In the genomic region with DNA sequence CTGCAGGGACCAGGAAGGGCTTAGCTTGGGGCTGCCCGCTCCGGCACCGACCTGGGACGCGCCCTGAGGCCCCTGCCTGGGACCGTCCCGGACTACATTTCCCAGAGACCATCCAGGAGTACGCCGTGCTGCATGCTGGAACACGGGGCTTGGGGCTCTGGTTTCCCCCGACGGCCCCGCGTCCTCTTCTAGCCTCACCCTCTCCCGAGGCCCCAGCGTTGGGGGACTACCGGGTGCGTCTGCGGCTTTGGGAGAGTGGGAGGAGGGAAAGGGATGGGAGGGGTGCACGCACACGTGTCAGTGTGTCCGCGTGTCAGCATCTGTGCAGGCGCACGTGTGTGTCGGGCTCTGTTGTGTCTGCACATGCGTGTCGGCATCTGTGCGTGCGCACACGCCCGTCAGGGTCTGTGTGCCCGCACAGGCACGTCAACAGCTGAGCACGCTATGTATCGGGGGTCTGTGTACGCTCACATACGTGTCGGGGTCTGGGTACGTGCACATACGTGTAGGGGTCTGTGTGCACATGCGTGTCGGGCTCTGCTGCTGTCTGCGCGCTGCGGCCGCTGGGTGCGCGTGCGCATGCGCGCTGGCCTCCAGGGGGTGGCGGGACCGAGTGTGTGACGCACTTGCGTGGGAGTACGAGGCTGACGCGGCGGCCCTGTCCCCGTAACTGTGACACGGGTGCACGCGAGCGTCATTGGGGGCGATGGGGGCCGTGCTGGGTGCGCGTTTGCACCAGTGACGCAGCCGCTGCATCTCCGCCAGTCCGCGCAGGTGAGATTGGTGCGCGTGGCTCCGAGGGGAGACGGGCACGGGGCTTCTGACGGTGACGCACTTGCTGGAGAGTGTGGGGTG, we compare ENCODE assay signal across 1 cellular context.
TF ChIP-seq lines count a peak whose summit lies in the region.

TSS of gene ZNF331 (plus strand) at position 623 of the 855 bp plus-strand sequence. CDS start 31,232 bp downstream, outside the sequence.

TF ChIP-seq in HepG2, 621 proteins besides CTCF, POLR2A, EP300 and RAD21 (continued from another document and continues in another):
- TF ChIP-seq ZBTB40 (IDR thresholded peaks at IDR 0.05), result no peak
- TF ChIP-seq ZBTB40 (CRISPR knock-in tag; IDR thresholded peaks at IDR 0.05), result peak; percentile 41; the same call in 1 of the 2 replicates
- TF ChIP-seq SOX6 (IDR thresholded peaks at IDR 0.05), result no peak
- no peak; the same call in 1 of the 2 replicates for TF ChIP-seq SOX6 (CRISPR knock-in tag; IDR thresholded peaks at IDR 0.05)
- TF ChIP-seq ZNF879 (CRISPR knock-in tag; IDR thresholded peaks at IDR 0.05), result peak; percentile 93
- TF ChIP-seq, protein P1, sequence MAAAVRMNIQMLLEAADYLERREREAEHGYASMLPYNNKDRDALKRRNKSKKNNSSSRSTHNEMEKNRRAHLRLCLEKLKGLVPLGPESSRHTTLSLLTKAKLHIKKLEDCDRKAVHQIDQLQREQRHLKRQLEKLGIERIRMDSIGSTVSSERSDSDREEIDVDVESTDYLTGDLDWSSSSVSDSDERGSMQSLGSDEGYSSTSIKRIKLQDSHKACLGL (CRISPR knock-in tag; IDR thresholded peaks at IDR 0.05), result peak; percentile 78; the same call in 1 of the 2 replicates
- TF ChIP-seq, protein P2, sequence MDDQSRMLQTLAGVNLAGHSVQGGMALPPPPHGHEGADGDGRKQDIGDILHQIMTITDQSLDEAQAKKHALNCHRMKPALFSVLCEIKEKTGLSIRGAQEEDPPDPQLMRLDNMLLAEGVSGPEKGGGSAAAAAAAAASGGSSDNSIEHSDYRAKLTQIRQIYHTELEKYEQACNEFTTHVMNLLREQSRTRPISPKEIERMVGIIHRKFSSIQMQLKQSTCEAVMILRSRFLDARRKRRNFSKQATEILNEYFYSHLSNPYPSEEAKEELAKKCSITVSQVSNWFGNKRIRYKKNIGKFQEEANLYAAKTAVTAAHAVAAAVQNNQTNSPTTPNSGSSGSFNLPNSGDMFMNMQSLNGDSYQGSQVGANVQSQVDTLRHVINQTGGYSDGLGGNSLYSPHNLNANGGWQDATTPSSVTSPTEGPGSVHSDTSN (CRISPR knock-in tag; IDR thresholded peaks at IDR 0.05; ENCODE audit: borderline replicate concordance), result no peak
- TF ChIP-seq REL (CRISPR knock-in tag; conservative IDR thresholded peaks at IDR 0.05), result peak; percentile 83; the same call in 1 of the 2 replicates
- TF ChIP-seq, protein P3, sequence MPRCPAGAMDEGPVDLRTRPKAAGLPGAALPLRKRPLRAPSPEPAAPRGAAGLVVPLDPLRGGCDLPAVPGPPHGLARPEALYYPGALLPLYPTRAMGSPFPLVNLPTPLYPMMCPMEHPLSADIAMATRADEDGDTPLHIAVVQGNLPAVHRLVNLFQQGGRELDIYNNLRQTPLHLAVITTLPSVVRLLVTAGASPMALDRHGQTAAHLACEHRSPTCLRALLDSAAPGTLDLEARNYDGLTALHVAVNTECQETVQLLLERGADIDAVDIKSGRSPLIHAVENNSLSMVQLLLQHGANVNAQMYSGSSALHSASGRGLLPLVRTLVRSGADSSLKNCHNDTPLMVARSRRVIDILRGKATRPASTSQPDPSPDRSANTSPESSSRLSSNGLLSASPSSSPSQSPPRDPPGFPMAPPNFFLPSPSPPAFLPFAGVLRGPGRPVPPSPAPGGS (CRISPR knock-in tag; IDR thresholded peaks at IDR 0.05), result peak; percentile 71; the same call in 1 of the 2 replicates
- TF ChIP-seq, protein P4, sequence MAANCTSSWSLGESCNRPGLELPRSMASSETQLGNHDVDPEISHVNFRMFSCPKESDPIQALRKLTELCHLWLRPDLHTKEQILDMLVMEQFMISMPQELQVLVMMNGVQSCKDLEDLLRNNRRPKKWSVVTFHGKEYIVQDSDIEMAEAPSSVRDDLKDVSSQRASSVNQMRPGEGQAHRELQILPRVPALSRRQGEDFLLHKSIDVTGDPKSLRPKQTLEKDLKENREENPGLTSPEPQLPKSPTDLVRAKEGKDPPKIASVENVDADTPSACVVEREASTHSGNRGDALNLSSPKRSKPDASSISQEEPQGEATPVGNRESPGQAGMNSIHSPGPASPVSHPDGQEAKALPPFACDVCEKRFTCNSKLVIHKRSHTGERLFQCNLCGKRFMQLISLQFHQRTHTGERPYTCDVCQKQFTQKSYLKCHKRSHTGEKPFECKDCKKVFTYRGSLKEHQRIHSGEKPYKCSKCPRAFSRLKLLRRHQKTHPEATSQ (CRISPR knock-in tag; IDR thresholded peaks at IDR 0.05; ENCODE audit: borderline replicate concordance), result no peak
- peak; percentile 75; the same call in 1 of the 2 replicates for TF ChIP-seq ZNF468 (CRISPR knock-in tag; IDR thresholded peaks at IDR 0.05)
- TF ChIP-seq, protein P5, sequence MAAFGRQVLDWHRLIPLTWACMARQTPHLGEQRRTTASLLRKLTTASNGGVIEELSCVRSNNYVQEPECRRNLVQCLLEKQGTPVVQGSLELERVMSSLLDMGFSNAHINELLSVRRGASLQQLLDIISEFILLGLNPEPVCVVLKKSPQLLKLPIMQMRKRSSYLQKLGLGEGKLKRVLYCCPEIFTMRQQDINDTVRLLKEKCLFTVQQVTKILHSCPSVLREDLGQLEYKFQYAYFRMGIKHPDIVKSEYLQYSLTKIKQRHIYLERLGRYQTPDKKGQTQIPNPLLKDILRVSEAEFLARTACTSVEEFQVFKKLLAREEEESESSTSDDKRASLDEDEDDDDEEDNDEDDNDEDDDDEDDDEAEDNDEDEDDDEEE (CRISPR knock-in tag; IDR thresholded peaks at IDR 0.05), result peak; percentile 65
- TF ChIP-seq HDAC2 (CRISPR knock-in tag; IDR thresholded peaks at IDR 0.05), result no peak
- TF ChIP-seq ISL2 (CRISPR knock-in tag; IDR thresholded peaks at IDR 0.05), result no peak
- TF ChIP-seq ZNF546 (CRISPR knock-in tag; conservative IDR thresholded peaks at IDR 0.05), result no peak
- no peak for TF ChIP-seq HNRNPLL (IDR thresholded peaks at IDR 0.05; ENCODE audit: low read depth, low read length, poor library complexity, severe bottlenecking)
- TF ChIP-seq ZNF264 (CRISPR knock-in tag; IDR thresholded peaks at IDR 0.05), result no peak
- TF ChIP-seq, protein P6, sequence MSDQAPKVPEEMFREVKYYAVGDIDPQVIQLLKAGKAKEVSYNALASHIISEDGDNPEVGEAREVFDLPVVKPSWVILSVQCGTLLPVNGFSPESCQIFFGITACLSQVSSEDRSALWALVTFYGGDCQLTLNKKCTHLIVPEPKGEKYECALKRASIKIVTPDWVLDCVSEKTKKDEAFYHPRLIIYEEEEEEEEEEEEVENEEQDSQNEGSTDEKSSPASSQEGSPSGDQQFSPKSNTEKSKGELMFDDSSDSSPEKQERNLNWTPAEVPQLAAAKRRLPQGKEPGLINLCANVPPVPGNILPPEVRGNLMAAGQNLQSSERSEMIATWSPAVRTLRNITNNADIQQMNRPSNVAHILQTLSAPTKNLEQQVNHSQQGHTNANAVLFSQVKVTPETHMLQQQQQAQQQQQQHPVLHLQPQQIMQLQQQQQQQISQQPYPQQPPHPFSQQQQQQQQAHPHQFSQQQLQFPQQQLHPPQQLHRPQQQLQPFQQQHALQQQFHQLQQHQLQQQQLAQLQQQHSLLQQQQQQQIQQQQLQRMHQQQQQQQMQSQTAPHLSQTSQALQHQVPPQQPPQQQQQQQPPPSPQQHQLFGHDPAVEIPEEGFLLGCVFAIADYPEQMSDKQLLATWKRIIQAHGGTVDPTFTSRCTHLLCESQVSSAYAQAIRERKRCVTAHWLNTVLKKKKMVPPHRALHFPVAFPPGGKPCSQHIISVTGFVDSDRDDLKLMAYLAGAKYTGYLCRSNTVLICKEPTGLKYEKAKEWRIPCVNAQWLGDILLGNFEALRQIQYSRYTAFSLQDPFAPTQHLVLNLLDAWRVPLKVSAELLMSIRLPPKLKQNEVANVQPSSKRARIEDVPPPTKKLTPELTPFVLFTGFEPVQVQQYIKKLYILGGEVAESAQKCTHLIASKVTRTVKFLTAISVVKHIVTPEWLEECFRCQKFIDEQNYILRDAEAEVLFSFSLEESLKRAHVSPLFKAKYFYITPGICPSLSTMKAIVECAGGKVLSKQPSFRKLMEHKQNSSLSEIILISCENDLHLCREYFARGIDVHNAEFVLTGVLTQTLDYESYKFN (CRISPR knock-in tag; conservative IDR thresholded peaks at IDR 0.05), result no peak
- no peak for TF ChIP-seq DBP (CRISPR knock-in tag; IDR thresholded peaks at IDR 0.05; ENCODE audit: not compliant biosample characterization)
- TF ChIP-seq SP140L (CRISPR knock-in tag; IDR thresholded peaks at IDR 0.05; ENCODE audit: borderline replicate concordance), result no peak
- TF ChIP-seq ZNF792 (CRISPR knock-in tag; IDR thresholded peaks at IDR 0.05), result no peak
- no peak; the same call in 1 of the 2 replicates for TF ChIP-seq ZNF770 (CRISPR knock-in tag; IDR thresholded peaks at IDR 0.05)
- no peak for TF ChIP-seq ZNF430 (CRISPR knock-in tag; IDR thresholded peaks at IDR 0.05)
- no peak; the same call in 1 of the 2 replicates for TF ChIP-seq POLR2G (IDR thresholded peaks at IDR 0.05; ENCODE audit: low read depth, low read length)
- no peak for TF ChIP-seq KDM4B (CRISPR knock-in tag; IDR thresholded peaks at IDR 0.05)
- no peak for TF ChIP-seq RORA (CRISPR knock-in tag; IDR thresholded peaks at IDR 0.05)
- TF ChIP-seq ZNF333 (CRISPR knock-in tag; IDR thresholded peaks at IDR 0.05; ENCODE audit: borderline replicate concordance), result no peak; the same call in 1 of the 2 replicates
- TF ChIP-seq, protein P7, sequence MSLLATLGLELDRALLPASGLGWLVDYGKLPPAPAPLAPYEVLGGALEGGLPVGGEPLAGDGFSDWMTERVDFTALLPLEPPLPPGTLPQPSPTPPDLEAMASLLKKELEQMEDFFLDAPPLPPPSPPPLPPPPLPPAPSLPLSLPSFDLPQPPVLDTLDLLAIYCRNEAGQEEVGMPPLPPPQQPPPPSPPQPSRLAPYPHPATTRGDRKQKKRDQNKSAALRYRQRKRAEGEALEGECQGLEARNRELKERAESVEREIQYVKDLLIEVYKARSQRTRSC (CRISPR knock-in tag; IDR thresholded peaks at IDR 0.05; ENCODE audit: low read depth), result no peak; the same call in 1 of the 2 replicates
- no peak; the same call in 1 of the 2 replicates for TF ChIP-seq ZFP36L1 (CRISPR knock-in tag; IDR thresholded peaks at IDR 0.05)
